Comparison of ENCODE assay signal across 1 cellular context in the genomic region with DNA sequence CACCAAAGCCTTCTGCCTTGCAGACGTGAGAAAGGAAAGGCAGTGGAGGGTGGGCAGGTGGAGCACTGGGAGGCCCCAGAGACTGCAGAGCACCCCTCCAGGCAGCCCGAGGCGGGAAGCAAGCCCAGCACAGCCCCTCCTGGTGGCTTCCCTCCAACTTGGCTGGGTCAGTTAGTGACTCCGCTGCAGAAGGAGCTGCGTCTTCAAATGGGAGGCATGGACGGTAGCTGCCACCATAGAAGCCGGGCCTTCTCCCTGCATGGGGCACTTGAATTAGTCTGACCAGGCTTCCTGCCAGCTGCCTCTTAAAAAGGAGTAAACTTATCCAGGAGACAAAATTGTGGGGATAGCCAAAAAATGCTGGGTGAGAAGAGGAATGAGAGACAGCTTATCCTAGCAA.
TF ChIP-seq lines count a peak whose summit lies in the region.

No MANE protein-coding gene starts in this region.

TF ChIP-seq in GM23338, 12 proteins besides CTCF, POLR2A, EP300 and RAD21 (continued from another document):
- TF ChIP-seq, protein P1, sequence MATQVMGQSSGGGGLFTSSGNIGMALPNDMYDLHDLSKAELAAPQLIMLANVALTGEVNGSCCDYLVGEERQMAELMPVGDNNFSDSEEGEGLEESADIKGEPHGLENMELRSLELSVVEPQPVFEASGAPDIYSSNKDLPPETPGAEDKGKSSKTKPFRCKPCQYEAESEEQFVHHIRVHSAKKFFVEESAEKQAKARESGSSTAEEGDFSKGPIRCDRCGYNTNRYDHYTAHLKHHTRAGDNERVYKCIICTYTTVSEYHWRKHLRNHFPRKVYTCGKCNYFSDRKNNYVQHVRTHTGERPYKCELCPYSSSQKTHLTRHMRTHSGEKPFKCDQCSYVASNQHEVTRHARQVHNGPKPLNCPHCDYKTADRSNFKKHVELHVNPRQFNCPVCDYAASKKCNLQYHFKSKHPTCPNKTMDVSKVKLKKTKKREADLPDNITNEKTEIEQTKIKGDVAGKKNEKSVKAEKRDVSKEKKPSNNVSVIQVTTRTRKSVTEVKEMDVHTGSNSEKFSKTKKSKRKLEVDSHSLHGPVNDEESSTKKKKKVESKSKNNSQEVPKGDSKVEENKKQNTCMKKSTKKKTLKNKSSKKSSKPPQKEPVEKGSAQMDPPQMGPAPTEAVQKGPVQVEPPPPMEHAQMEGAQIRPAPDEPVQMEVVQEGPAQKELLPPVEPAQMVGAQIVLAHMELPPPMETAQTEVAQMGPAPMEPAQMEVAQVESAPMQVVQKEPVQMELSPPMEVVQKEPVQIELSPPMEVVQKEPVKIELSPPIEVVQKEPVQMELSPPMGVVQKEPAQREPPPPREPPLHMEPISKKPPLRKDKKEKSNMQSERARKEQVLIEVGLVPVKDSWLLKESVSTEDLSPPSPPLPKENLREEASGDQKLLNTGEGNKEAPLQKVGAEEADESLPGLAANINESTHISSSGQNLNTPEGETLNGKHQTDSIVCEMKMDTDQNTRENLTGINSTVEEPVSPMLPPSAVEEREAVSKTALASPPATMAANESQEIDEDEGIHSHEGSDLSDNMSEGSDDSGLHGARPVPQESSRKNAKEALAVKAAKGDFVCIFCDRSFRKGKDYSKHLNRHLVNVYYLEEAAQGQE (IDR thresholded peaks at IDR 0.05; ENCODE audit: unreplicated experiment) = no peak
- TF ChIP-seq POLR2AphosphoS5 (IDR thresholded peaks at IDR 0.05; ENCODE audit: low read depth) = no peak
- no peak for TF ChIP-seq EZH2 (IDR thresholded peaks at IDR 0.05; ENCODE audit: low read depth, unreplicated experiment)
- TF ChIP-seq EZH2phosphoT487 (IDR thresholded peaks at IDR 0.05; ENCODE audit: unreplicated experiment) = no peak
- no peak for TF ChIP-seq ZNF331 (CRISPR knock-in tag; IDR thresholded peaks at IDR 0.05; ENCODE audit: low read depth)
- TF ChIP-seq, protein P2, sequence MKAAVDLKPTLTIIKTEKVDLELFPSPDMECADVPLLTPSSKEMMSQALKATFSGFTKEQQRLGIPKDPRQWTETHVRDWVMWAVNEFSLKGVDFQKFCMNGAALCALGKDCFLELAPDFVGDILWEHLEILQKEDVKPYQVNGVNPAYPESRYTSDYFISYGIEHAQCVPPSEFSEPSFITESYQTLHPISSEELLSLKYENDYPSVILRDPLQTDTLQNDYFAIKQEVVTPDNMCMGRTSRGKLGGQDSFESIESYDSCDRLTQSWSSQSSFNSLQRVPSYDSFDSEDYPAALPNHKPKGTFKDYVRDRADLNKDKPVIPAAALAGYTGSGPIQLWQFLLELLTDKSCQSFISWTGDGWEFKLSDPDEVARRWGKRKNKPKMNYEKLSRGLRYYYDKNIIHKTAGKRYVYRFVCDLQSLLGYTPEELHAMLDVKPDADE (IDR thresholded peaks at IDR 0.05) = no peak
